ENCODE assay signal across 21 cellular contexts in genomic region chr6:33766921-33767700, GRCh38. TPM values are rescaled to one million over a fixed set of nuclear protein-coding genes. Genes with fewer than 3 reads are reported as not detected.
"Had no signal": no experiment of that assay in that cellular context is flagged by ENCODE, and none has a peak within 500 bp of the region (broad histone marks: within the 10 kb centered on the region; RNA-seq: fewer than 3 reads in every experiment).

No MANE protein-coding gene starts in this region.

- H3K27ac ChIP-seq: HL-60, SJSA1, SK-N-MC had no signal

- H3K36me3 ChIP-seq: MG63 had no signal

- DNase-seq: KBM-7, MG63, NCI-H1092, NCI-H1105 treated with DMSO at 0.1 percent for 48 hours, NCI-H1417 treated with DMSO at 0.1 percent for 48 hours, NCI-H187, NCI-H2029, NCI-H2081 treated with DMSO at 0.1 percent for 48 hours, NCI-H2171, NCI-H226, NCI-H446, NCI-H510A, NCI-H524 treated with DMSO at 0.1 percent for 48 hours, NCI-H69, NCI-H774, Right ventricle myocardium superior, RPMI8226, SIG-M5 had no signal

- H3K4me3 ChIP-seq: MG63, SJSA1, SK-N-MC had no signal

- H3K9me3 ChIP-seq: MG63, SJSA1 had no signal

- H3K27me3 ChIP-seq: MG63, SJSA1 had no signal

RNA-seq across cellular contexts. Expression of gene MLN, which starts 36.7 kb away (rescaled TPM):
- total RNA-seq: Right ventricle myocardium superior, SJSA1 had no signal
